ENCODE assay signal across 24 cellular contexts in the genomic region with DNA sequence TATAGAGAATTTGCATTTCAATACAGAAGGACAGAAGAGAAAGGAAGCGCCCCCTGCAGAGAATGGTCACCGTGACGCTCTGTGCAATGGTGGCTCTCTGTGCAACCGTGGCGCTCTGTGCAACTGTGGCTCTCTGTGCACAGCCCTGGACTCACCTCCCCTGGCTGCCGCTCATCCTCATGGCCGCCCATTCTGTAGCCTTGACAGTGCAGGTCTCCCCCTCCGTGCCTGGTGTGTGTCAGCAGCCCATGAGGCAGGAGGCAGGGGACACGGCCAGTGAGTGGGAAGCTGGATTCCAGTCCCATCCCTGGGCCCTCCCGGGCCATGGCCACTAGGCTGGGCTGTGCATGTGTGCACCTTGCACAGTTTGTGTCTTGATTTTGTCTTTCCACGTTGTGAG. TPM values are rescaled to one million over a fixed set of nuclear protein-coding genes. Genes with fewer than 3 reads are reported as not detected.
A peak's percentile ranks its signal among the peaks of the same experiment; 100 is the strongest.
DNase-seq lines count a peak whose midpoint lies in the region; ATAC-seq, FAIRE-seq and TF ChIP-seq lines count a peak whose summit lies in the region.
"Had no signal": no experiment of that assay in that cellular context is flagged by ENCODE, and none has a peak within 500 bp of the region (broad histone marks: within the 10 kb centered on the region; RNA-seq: fewer than 3 reads in every experiment).

No MANE protein-coding gene starts in this region.

- no peak for TF ChIP-seq RAD21 in HepG2 (CRISPR knock-in tag; IDR thresholded peaks at IDR 0.05)

- DNase-seq in activated effector memory CD4-positive, alpha-beta T cell treated with anti-CD3 and anti-CD28 coated beads, Interleukin-2, amount 50 U/mL, for 16 hours, result peak; percentile 56
- DNase-seq in activated effector memory CD4-positive, alpha-beta T cell treated with Interleukin-2 at 50 U/mL for 16 hours, result no peak
- no peak for DNase-seq in HepG2 (ENCODE audit: low spot score)
- peak; percentile 7 to 59 for DNase-seq in tibial artery
- DNase-seq in CD8-positive, alpha-beta T cell, result no peak
- no peak for DNase-seq in T1000 (lab: John Stamatoyannopoulos, UW)
- DNase-seq: ACHN; activated CD4-positive, alpha-beta T cell treated with anti-CD3 and anti-CD28 coated beads, Interleukin-2, amount 50 U/mL, for 4 hours; activated naive CD4-positive, alpha-beta T cell treated with anti-CD3 and anti-CD28 coated beads, Interleukin-2, amount 50 U/mL, for 16 hours; C1 segment of cervical spinal cord; effector memory CD4-positive, alpha-beta T cell; midbrain; NCI-H2171 treated with DMSO at 0.1 percent for 48 hours; NCI-H69; nephron progenitor cell; small intestine; stimulated activated CD4-positive, alpha-beta T cell treated with anti-CD3 and anti-CD28 coated beads, Interleukin-4, amount 100 ng/mL, for 1 hour; stomach had no signal

- H3K79me2 ChIP-seq in Loucy (ENCODE audit: insufficient read depth, low read length), result peaks cover 35% of the 10 kb centered on the region; the same call in 1 of the 2 replicates
- no peaks in the 10 kb centered on the region for H3K79me2 ChIP-seq in HepG2 (ENCODE audit: insufficient read depth, low read length)

- H3K4me3 ChIP-seq in Loucy (ENCODE audit: low read length, poor library complexity, severe bottlenecking) (no peak overlapping the region), HepG2 (replicated peaks in 1 of 3; ENCODE audit: insufficient read depth in 1 of 3, low read depth in 2 of 3, low read length in 3 of 3) (no peak overlapping the region), tibial artery (no peak overlapping the region)
- H3K4me3 ChIP-seq in CD8-positive, alpha-beta T cell (ENCODE audit: low read depth, low read length), result no peak overlapping the region
- H3K4me3 ChIP-seq: esophagus muscularis mucosa, gastrocnemius medialis, stomach had no signal

- TF ChIP-seq CTCF in Loucy (conservative IDR thresholded peaks at IDR 0.05; ENCODE audit: low read length) (peak; percentile 21; the same call in 1 of the 2 replicates), HepG2 (CRISPR knock-in tag; IDR thresholded peaks at IDR 0.05) (no peak), tibial artery (IDR thresholded peaks at IDR 0.05) (no peak)
- TF ChIP-seq CTCF in CD8-positive, alpha-beta T cell (IDR thresholded peaks at IDR 0.05), result no peak

- H3K4me2 ChIP-seq in Loucy (ENCODE audit: low read depth, low read length, poor library complexity, severe bottlenecking) (peak overlapping the region; percentile 56), HepG2 (ENCODE audit: low read depth, low read length) (no peak overlapping the region)

- 96% methylated on average over 8 of the region's 11 CpGs for WGBS in HepG2 (ENCODE audit: low lambda C conversion rate)

- peaks cover 8% of the 10 kb centered on the region for H4K20me1 ChIP-seq in Loucy (ENCODE audit: insufficient read depth, low read length, poor library complexity, severe bottlenecking)
- H4K20me1 ChIP-seq in HepG2 (ENCODE audit: insufficient read depth, low read length), result 0 out of 2 replicates have a peak, but pooled peaks cover 3% of the 10 kb centered on the region

- H3K9ac ChIP-seq in Loucy (ENCODE audit: low read depth, low read length, poor library complexity, severe bottlenecking) (no peak overlapping the region), HepG2 (ENCODE audit: insufficient read depth, low read depth, low read length) (no peak overlapping the region)

- H3K9me3 Mint-ChIP-seq in CD8-positive, alpha-beta T cell, result peaks cover 15% of the 10 kb centered on the region

- H2AFZ ChIP-seq in Loucy (ENCODE audit: low read length), result no peak overlapping the region
- H2AFZ ChIP-seq in HepG2 (ENCODE audit: low read length), result no peak overlapping the region

- BruUV-seq in HepG2 (replicated peaks; lab: Mats Ljungman, UMichigan), result no TSS peak

- H3K4me3 Mint-ChIP-seq in CD8-positive, alpha-beta T cell, result no peak overlapping the region
- H3K4me3 Mint-ChIP-seq: nephron progenitor cell had no signal

- H3K27ac ChIP-seq in HepG2 (ENCODE audit: extremely low read length, insufficient read depth, low read length) (no peak overlapping the region), tibial artery (no peak overlapping the region)
- H3K27ac ChIP-seq in CD8-positive, alpha-beta T cell (ENCODE audit: low read depth, low read length), result no peak overlapping the region
- H3K27ac ChIP-seq: esophagus muscularis mucosa, gastrocnemius medialis, stomach had no signal

- H3K36me3 ChIP-seq in Loucy (ENCODE audit: insufficient read depth, low read length) (peaks cover 64% of the 10 kb centered on the region; the same call in 1 of the 2 replicates), HepG2 (replicated peaks in 1 of 2; ENCODE audit: control insufficient read depth in 1 of 2, insufficient read depth in 2 of 2, low read length in 2 of 2) (peaks cover 34 to 81% of the 10 kb centered on the region in 2 experiments; a peak in 4 of 5 replicates), tibial artery (peaks cover 82 to 93% (median 84%) of the 10 kb centered on the region in 3 donors)
- H3K36me3 ChIP-seq in CD8-positive, alpha-beta T cell (ENCODE audit: insufficient read depth, low read length), result peaks cover 50% of the 10 kb centered on the region

- H3K4me1 Mint-ChIP-seq in CD8-positive, alpha-beta T cell (ENCODE audit: low read depth), result peaks cover 40% of the 10 kb centered on the region
- H3K4me1 Mint-ChIP-seq: nephron progenitor cell had no signal

- intact Hi-C loops in HepG2 (cut with micrococcal nuclease; ENCODE audit: unreplicated experiment), result no loop called here
- intact Hi-C loops in tibial artery (cut with DNase I; ENCODE audit: low total_unique reads), result no loop called here
- intact Hi-C loops in CD8-positive, alpha-beta T cell (cut with DNase I, micrococcal nuclease), result no loop called here

- POLR2A ChIA-PET in HepG2 (lab: Yijun Ruan, JAX), result no interaction called here
- POLR2A ChIA-PET in CD8-positive, alpha-beta T cell (lab: Charles Lee), result no interaction called here

- FAIRE-seq in HepG2 (lab: Jason Lieb, UNC), result no peak
- FAIRE-seq: GM18507, small intestine, urothelium cell line had no signal

- H3F3A ChIP-seq in Loucy (ENCODE audit: low read depth), result no peaks in the 10 kb centered on the region

- no peaks in the 10 kb centered on the region for H3K27me3 Mint-ChIP-seq in CD8-positive, alpha-beta T cell (ENCODE audit: low read depth)

- ATAC-seq in HepG2, result peak; percentile 40
- no peak for ATAC-seq in CD8-positive, alpha-beta T cell
- no peak for ATAC-seq in HG03135 (IDR thresholded peaks at IDR 0.05; ENCODE audit: unreplicated experiment)
- ATAC-seq: gastrocnemius medialis had no signal

- H3K36me3 Mint-ChIP-seq in CD8-positive, alpha-beta T cell, result peaks cover 96% of the 10 kb centered on the region

- no peak overlapping the region for H3K27ac Mint-ChIP-seq in CD8-positive, alpha-beta T cell
- H3K27ac Mint-ChIP-seq: nephron progenitor cell had no signal

- H3K9me3 ChIP-seq in Loucy (ENCODE audit: insufficient read depth, low read depth, low read length) (peaks cover 16% of the 10 kb centered on the region; the same call in 1 of the 2 replicates), HepG2 (ENCODE audit: low read length) (peaks cover 6% of the 10 kb centered on the region; the same call in 1 of the 2 replicates), tibial artery (peaks cover 0 to 12% (median 7%) of the 10 kb centered on the region in 3 donors)
- peaks cover 6% of the 10 kb centered on the region for H3K9me3 ChIP-seq in CD8-positive, alpha-beta T cell (ENCODE audit: low read length)

- in situ Hi-C loops in HepG2 (cut with HindIII; ENCODE audit: extremely low pct_ligation_motif_present, low pct_unique_long_range_greater_than_20kb), result no loop called here

- no peaks in the 10 kb centered on the region for H3K9me2 ChIP-seq in Loucy (replicated peaks; ENCODE audit: low read depth, low read length)

- H3K4me1 ChIP-seq in Loucy (ENCODE audit: insufficient read depth, low read length, poor library complexity, severe bottlenecking) (peaks cover 24% of the 10 kb centered on the region), HepG2 (ENCODE audit: insufficient read depth, low read length) (no peaks in the 10 kb centered on the region), tibial artery (no peaks in the 10 kb centered on the region)
- H3K4me1 ChIP-seq in CD8-positive, alpha-beta T cell (ENCODE audit: insufficient read depth, low read length), result peaks cover 6% of the 10 kb centered on the region
- H3K4me1 ChIP-seq: esophagus muscularis mucosa, gastrocnemius medialis, stomach had no signal

- no peaks in the 10 kb centered on the region for H3K27me3 ChIP-seq in Loucy (ENCODE audit: insufficient read depth, low read length, poor library complexity, severe bottlenecking)
- no peaks in the 10 kb centered on the region for H3K27me3 ChIP-seq in HepG2 (ENCODE audit: control insufficient read depth in 1 of 2, insufficient read depth in 2 of 2, low read length in 2 of 2)
- H3K27me3 ChIP-seq in tibial artery, result no peaks in the 10 kb centered on the region
- H3K27me3 ChIP-seq in CD8-positive, alpha-beta T cell (ENCODE audit: insufficient read depth, low read length), result no peaks in the 10 kb centered on the region
- H3K27me3 ChIP-seq: esophagus muscularis mucosa, gastrocnemius medialis, stomach had no signal

- no peak for TF ChIP-seq EP300 in HepG2 (IDR thresholded peaks at IDR 0.05; ENCODE audit: low read depth in 2 of 2, low read length in 2 of 2)
- TF ChIP-seq EP300 in HepG2 (CRISPR knock-in tag; IDR thresholded peaks at IDR 0.05; ENCODE audit: borderline replicate concordance), result no peak

- TF ChIP-seq POLR2A in HepG2 (IDR thresholded peaks at IDR 0.05; ENCODE audit: insufficient read depth in 1 of 2, low read depth in 2 of 2, low read length in 2 of 2), result no peak

- CTCF ChIA-PET in HepG2 (lab: Yijun Ruan, JAX; ENCODE audit: low intra/inter-chr PET ratio, low total read pairs), result no interaction called here
- CTCF ChIA-PET in CD8-positive, alpha-beta T cell (lab: Charles Lee), result no interaction called here

RNA-seq across cellular contexts. Expression of gene EXOC3, which starts 12.0 kb away (rescaled TPM):
- total RNA-seq in HepG2 (2016; rRNA removed; fragmentation: Illumina TruSeq; extraction: Trizol), result 16.0 and 20.5 TPM in 2 replicates
- 7.2 and 7.9 TPM in 2 replicates for total RNA-seq in HepG2 (2016; cell fraction: cytosol; rRNA removed; fragmentation: Illumina TruSeq; extraction: Trizol; ENCODE audit: low read depth)
- 14.6 and 19.5 TPM in 2 replicates for total RNA-seq in HepG2 (2016; cell fraction: insoluble cytoplasmic fraction; rRNA removed; fragmentation: Illumina TruSeq; extraction: Trizol)
- total RNA-seq in HepG2 (2016; cell fraction: membrane; rRNA removed; fragmentation: Illumina TruSeq; extraction: Trizol), result 13.8 and 14.1 TPM in 2 replicates
- 11.2 and 13.3 TPM in 2 replicates for total RNA-seq in HepG2 (2016; cell fraction: nucleus; rRNA removed; fragmentation: Illumina TruSeq; extraction: Trizol)
- 9.2 and 11.8 TPM in 2 replicates for polyA plus RNA-seq in HepG2 (2011; rRNA removed)
- polyA plus RNA-seq in HepG2 (2011; cell fraction: cytosol; rRNA removed), result 6.8 and 8.3 TPM in 2 replicates
- polyA plus RNA-seq in HepG2 (2011; cell fraction: nucleus; rRNA removed), result 26.9 and 28.5 TPM in 2 replicates
- 14.6 and 15.2 TPM in 2 replicates for polyA plus RNA-seq in HepG2 (2012)
- polyA plus RNA-seq in HepG2 (2016; cell fraction: cytosol; fragmentation: Illumina TruSeq; extraction: Trizol; ENCODE audit: low read depth), result 5.5 and 5.9 TPM in 2 replicates
- 14.3 and 16.5 TPM in 2 replicates for polyA plus RNA-seq in HepG2 (2016; cell fraction: insoluble cytoplasmic fraction; fragmentation: Illumina TruSeq; extraction: Trizol; ENCODE audit: low read depth)
- polyA plus RNA-seq in HepG2 (2016; cell fraction: membrane; fragmentation: Illumina TruSeq; extraction: Trizol; ENCODE audit: low read depth), result 7.8 and 8.8 TPM in 2 replicates
- 28.1 and 32.7 TPM in 2 replicates for polyA plus RNA-seq in HepG2 (2016; cell fraction: nucleus; fragmentation: Illumina TruSeq; extraction: Trizol; ENCODE audit: insufficient read depth, low read depth)
- polyA minus RNA-seq in HepG2 (2011; rRNA and poly(A)+ RNA removed; ENCODE audit: low replicate concordance), result 15.9 and 55.4 TPM in 2 replicates
- polyA minus RNA-seq in HepG2 (2011; cell fraction: cytosol; rRNA and poly(A)+ RNA removed), result 6.1 and 7.2 TPM in 2 replicates
- polyA minus RNA-seq in HepG2 (2011; cell fraction: nucleus; rRNA and poly(A)+ RNA removed), result 12.9 and 14.2 TPM in 2 replicates
- 10 to 100 TPM; 82.2 to 85.2 TPM for total RNA-seq in CD8-positive, alpha-beta T cell

Comparison
In these comparisons a context has a peak if more than half of its experiments do, and no peak if none do; other contexts are left out.
1. DNase-seq: peak in activated effector memory CD4-positive, alpha-beta T cell treated with anti-CD3 and anti-CD28 coated beads, Interleukin-2, amount 50 U/mL, for 16 hours (single experiment) and tibial artery (2 of 2); none in activated effector memory CD4-positive, alpha-beta T cell treated with Interleukin-2 at 50 U/mL for 16 hours (single experiment), HepG2 (single experiment), CD8-positive, alpha-beta T cell (0 of 7) and T1000 (single experiment).